ENCODE assay signal across 27 cellular contexts in genomic region chr7:132537451-132537850, GRCh38. TPM values are rescaled to one million over a fixed set of nuclear protein-coding genes. Genes with fewer than 3 reads are reported as not detected.
DNase-seq lines count a peak whose midpoint lies in the region; ATAC-seq, FAIRE-seq and TF ChIP-seq lines count a peak whose summit lies in the region.
"Had no signal": no experiment of that assay in that cellular context is flagged by ENCODE, and none has a peak within 500 bp of the region (broad histone marks: within the 10 kb centered on the region; RNA-seq: fewer than 3 reads in every experiment).

No MANE protein-coding gene starts in this region.

- H3K9me3 ChIP-seq in endothelial cell of umbilical vein (replicated peaks; ENCODE audit: control insufficient read depth, insufficient read depth, low read length) (no peaks in the 10 kb centered on the region), BE2C (no peaks in the 10 kb centered on the region)
- no peaks in the 10 kb centered on the region for H3K9me3 ChIP-seq in CD8-positive, alpha-beta T cell (ENCODE audit: low read length)
- H3K9me3 ChIP-seq: esophagus muscularis mucosa, HAP-1 had no signal

- no peaks in the 10 kb centered on the region for H3K9me3 Mint-ChIP-seq in nephron progenitor cell
- H3K9me3 Mint-ChIP-seq in CD8-positive, alpha-beta T cell = peaks cover 1% of the 10 kb centered on the region
- H3K9me3 Mint-ChIP-seq: effector memory CD8-positive, alpha-beta T cell; natural killer cell treated with Interleukin-12 subunit alpha and Interleukin-12 subunit beta and Interleukin-15 and Interleukin-18, amount 100 ng/mL, for 72 hours; stimulated activated naive B cell treated with anti-CD40 and anti-IgM and Interleukin-4, amounts not matched to agents 10 μg/mL and 1 μg/mL and 100 μg/mL, for 72 hours had no signal

- no peak for TF ChIP-seq POLR2A in endothelial cell of umbilical vein (IDR thresholded peaks at IDR 0.05; ENCODE audit: low read depth, low read length)

- no peak overlapping the region for H3K27ac ChIP-seq in endothelial cell of umbilical vein (ENCODE audit: insufficient read depth, low read depth, low read length)
- no peak overlapping the region for H3K27ac ChIP-seq in CD8-positive, alpha-beta T cell (ENCODE audit: low read depth, low read length)
- H3K27ac ChIP-seq: breast epithelium, esophagus muscularis mucosa, foreskin keratinocyte had no signal

- H3K36me3 ChIP-seq in endothelial cell of umbilical vein (ENCODE audit: control insufficient read depth in 2 of 2, extremely low read depth in 1 of 2, insufficient read depth in 2 of 2, low read length in 2 of 2) = no peaks in the 10 kb centered on the region
- peaks cover 3% of the 10 kb centered on the region for H3K36me3 ChIP-seq in BE2C
- no peaks in the 10 kb centered on the region for H3K36me3 ChIP-seq in CD8-positive, alpha-beta T cell (ENCODE audit: insufficient read depth, low read length)
- H3K36me3 ChIP-seq: breast epithelium, esophagus muscularis mucosa, HAP-1 had no signal

- DNase-seq in CD1c-positive myeloid dendritic cell (ENCODE audit: extremely low spot score) (peak; percentile 69), MV-4-11 (lab: John Stamatoyannopoulos, UW) (peak; percentile 89), endothelial cell of umbilical vein (ENCODE audit: low read depth, low spot score) (peak; percentile 11), nephron progenitor cell (no peak), BE2C (no peak)
- no peak for DNase-seq in CD8-positive, alpha-beta T cell
- DNase-seq: activated CD4-positive, alpha-beta T cell treated with anti-CD3 and anti-CD28 coated beads, Interleukin-2, amount 50 U/mL, for 1 hour; activated naive CD4-positive, alpha-beta T cell treated with anti-CD3 and anti-CD28 coated beads, Interleukin-2, amount 10 ng/mL, durations not matched to agents 7 days and 5 days; CD4-positive, CD25-positive, alpha-beta regulatory T cell; cortex of kidney; effector memory CD8-positive, alpha-beta T cell; foreskin keratinocyte; left colon; NCI-H2081 treated with DMSO at 0.1 percent for 48 hours; NCI-H446; NCI-H82; stimulated activated CD4-positive, alpha-beta T cell treated with anti-CD3 and anti-CD28 coated beads, Interleukin-12 subunit alpha, Interleukin-12 subunit beta, amount 100 ng/mL, for 4 hours; stimulated activated CD4-positive, alpha-beta T cell treated with anti-CD3 and anti-CD28 coated beads, Interleukin-4, amount 100 ng/mL, for 4 hours; stimulated activated naive B cell treated with anti-CD40 and anti-IgM and Interleukin-4, amounts not matched to agents 10 μg/mL and 1 μg/mL and 100 μg/mL, for 72 hours had no signal

- H3K27me3 ChIP-seq in endothelial cell of umbilical vein (ENCODE audit: control insufficient read depth in 2 of 2, insufficient read depth in 2 of 2, low read length in 2 of 2) = no peaks in the 10 kb centered on the region
- H3K27me3 ChIP-seq in BE2C = no peaks in the 10 kb centered on the region
- H3K27me3 ChIP-seq in CD8-positive, alpha-beta T cell (ENCODE audit: insufficient read depth, low read length) = no peaks in the 10 kb centered on the region
- H3K27me3 ChIP-seq: breast epithelium, esophagus muscularis mucosa had no signal

- no peaks in the 10 kb centered on the region for H3K36me3 Mint-ChIP-seq in nephron progenitor cell (ENCODE audit: low read depth)
- no peaks in the 10 kb centered on the region for H3K36me3 Mint-ChIP-seq in CD8-positive, alpha-beta T cell
- H3K36me3 Mint-ChIP-seq: CD4-positive, CD25-positive, alpha-beta regulatory T cell; natural killer cell treated with Interleukin-12 subunit alpha and Interleukin-12 subunit beta and Interleukin-15 and Interleukin-18, amount 100 ng/mL, for 72 hours; stimulated activated naive B cell treated with anti-CD40 and anti-IgM and Interleukin-4, amounts not matched to agents 10 μg/mL and 1 μg/mL and 100 μg/mL, for 72 hours; WTC11 had no signal

- BruUV-seq in endothelial cell of umbilical vein (replicated peaks; lab: Mats Ljungman, UMichigan) = no TSS peak

- H3K4me1 Mint-ChIP-seq in nephron progenitor cell = peaks cover 40% of the 10 kb centered on the region
- no peaks in the 10 kb centered on the region for H3K4me1 Mint-ChIP-seq in CD8-positive, alpha-beta T cell (ENCODE audit: low read depth)
- H3K4me1 Mint-ChIP-seq: CD4-positive, CD25-positive, alpha-beta regulatory T cell; stimulated activated naive B cell treated with anti-CD40 and anti-IgM and Interleukin-4, amounts not matched to agents 10 μg/mL and 1 μg/mL and 100 μg/mL, for 72 hours had no signal

- intact Hi-C loops in endothelial cell of umbilical vein (cut with micrococcal nuclease) = no loop called here
- intact Hi-C loops in CD8-positive, alpha-beta T cell (cut with DNase I, micrococcal nuclease) = loop anchor here in 1 of 2 experiments (2.0 kb wide), 1 partner anchor 15 kb away; no protein-coding TSS in a partner anchor

- peaks cover 39% of the 10 kb centered on the region for H3K27me3 Mint-ChIP-seq in nephron progenitor cell (ENCODE audit: low read depth, poor library complexity)
- H3K27me3 Mint-ChIP-seq in CD8-positive, alpha-beta T cell (ENCODE audit: low read depth) = no peaks in the 10 kb centered on the region
- H3K27me3 Mint-ChIP-seq: CD4-positive, CD25-positive, alpha-beta regulatory T cell; stimulated activated naive B cell treated with anti-CD40 and anti-IgM and Interleukin-4, amounts not matched to agents 10 μg/mL and 1 μg/mL and 100 μg/mL, for 72 hours had no signal

- POLR2A ChIA-PET in endothelial cell of umbilical vein (lab: Charles Lee) = no interaction called here
- POLR2A ChIA-PET in CD8-positive, alpha-beta T cell (lab: Charles Lee) = no interaction called here

- CTCF ChIA-PET in endothelial cell of umbilical vein (lab: Charles Lee) = interaction anchor here (2.4 kb wide), 1 partner anchor 219 kb away, joined by 12 read pairs; no protein-coding TSS in a partner anchor
- CTCF ChIA-PET in CD8-positive, alpha-beta T cell (lab: Charles Lee) = interaction anchor here (0.8 to 1.1 kb wide), 2 partner anchors 10 to 143 kb away, joined by 3 to 4 read pairs; no protein-coding TSS in a partner anchor

- no peaks in the 10 kb centered on the region for H3K9me1 ChIP-seq in endothelial cell of umbilical vein (replicated peaks; ENCODE audit: control insufficient read depth, extremely low read depth, insufficient read depth, low read length)

- peak overlapping the region; percentile 71 for H3K27ac Mint-ChIP-seq in nephron progenitor cell
- no peak overlapping the region for H3K27ac Mint-ChIP-seq in CD8-positive, alpha-beta T cell
- H3K27ac Mint-ChIP-seq: activated naive CD4-positive, alpha-beta T cell treated with anti-CD3 and anti-CD28 coated beads, Interleukin-2, amount 10 ng/mL, durations not matched to agents 7 days and 5 days; CD4-positive, CD25-positive, alpha-beta regulatory T cell; natural killer cell treated with Interleukin-12 subunit alpha and Interleukin-12 subunit beta and Interleukin-15 and Interleukin-18, amount 100 ng/mL, for 72 hours; stimulated activated naive B cell treated with anti-CD40 and anti-IgM and Interleukin-4, amounts not matched to agents 10 μg/mL and 1 μg/mL and 100 μg/mL, for 72 hours; WTC11 had no signal

- H4K20me1 ChIP-seq in endothelial cell of umbilical vein (replicated peaks; ENCODE audit: control insufficient read depth, extremely low read depth, insufficient read depth, low read length) = no peaks in the 10 kb centered on the region

- H2AFZ ChIP-seq in endothelial cell of umbilical vein (ENCODE audit: low read depth, low read length) = no peak overlapping the region

- peaks cover 11% of the 10 kb centered on the region for H3K4me1 ChIP-seq in endothelial cell of umbilical vein (ENCODE audit: control insufficient read depth, extremely low read depth, insufficient read depth, low read length)
- no peaks in the 10 kb centered on the region; the same call in 1 of the 2 replicates for H3K4me1 ChIP-seq in BE2C
- H3K4me1 ChIP-seq in CD8-positive, alpha-beta T cell (ENCODE audit: insufficient read depth, low read length) = no peaks in the 10 kb centered on the region
- H3K4me1 ChIP-seq: breast epithelium, esophagus muscularis mucosa, foreskin keratinocyte, HAP-1 had no signal

- H3K9ac ChIP-seq in endothelial cell of umbilical vein (replicated peaks; ENCODE audit: extremely low read depth, insufficient read depth, low read length) = no peak overlapping the region

- ATAC-seq in HG03342 (IDR thresholded peaks at IDR 0.05; ENCODE audit: unreplicated experiment) = no peak
- ATAC-seq in CD8-positive, alpha-beta T cell = no peak
- ATAC-seq: effector memory CD8-positive, alpha-beta T cell; foreskin keratinocyte; left colon; natural killer cell treated with Interleukin-12 subunit alpha and Interleukin-12 subunit beta and Interleukin-15 and Interleukin-18, amount 100 ng/mL, for 72 hours; stimulated activated naive B cell treated with anti-CD40 and anti-IgM and Interleukin-4, amounts not matched to agents 10 μg/mL and 1 μg/mL and 100 μg/mL, for 72 hours; WTC11 had no signal

- H3K4me3 ChIP-seq in endothelial cell of umbilical vein (replicated peaks in 1 of 3; ENCODE audit: insufficient read depth in 1 of 3, low read depth in 1 of 3, low read length in 3 of 3) (no peak overlapping the region), BE2C (ENCODE audit: low read depth, low read length) (no peak overlapping the region)
- H3K4me3 ChIP-seq in CD8-positive, alpha-beta T cell (ENCODE audit: low read depth, low read length) = no peak overlapping the region
- H3K4me3 ChIP-seq: breast epithelium, esophagus muscularis mucosa, HAP-1 had no signal

- TF ChIP-seq CTCF in endothelial cell of umbilical vein (IDR thresholded peaks at IDR 0.05; ENCODE audit: extremely low read depth in 1 of 2, insufficient read depth in 1 of 2, low read depth in 1 of 2, low read length in 2 of 2) (no peak), nephron progenitor cell (IDR thresholded peaks at IDR 0.05) (no peak), BE2C (IDR thresholded peaks at IDR 0.05; ENCODE audit: low read depth, low read length) (no peak)
- no peak for TF ChIP-seq CTCF in CD8-positive, alpha-beta T cell (IDR thresholded peaks at IDR 0.05)

- dilution Hi-C loops in endothelial cell of umbilical vein (cut with MboI; ENCODE audit: extremely low pct_ligation_motif_present, low sequenced_read_pairs) = no loop called here

- FAIRE-seq in endothelial cell of umbilical vein (lab: Jason Lieb, UNC) = peak; percentile 70
- FAIRE-seq: urothelium cell line had no signal

- H3K4me3 Mint-ChIP-seq in nephron progenitor cell = peak overlapping the region; percentile 47
- H3K4me3 Mint-ChIP-seq in CD8-positive, alpha-beta T cell = no peak overlapping the region
- H3K4me3 Mint-ChIP-seq: activated naive CD4-positive, alpha-beta T cell treated with anti-CD3 and anti-CD28 coated beads, Interleukin-2, amount 10 ng/mL, durations not matched to agents 7 days and 5 days; CD4-positive, CD25-positive, alpha-beta regulatory T cell; effector memory CD8-positive, alpha-beta T cell; natural killer cell treated with Interleukin-12 subunit alpha and Interleukin-12 subunit beta and Interleukin-15 and Interleukin-18, amount 100 ng/mL, for 72 hours; stimulated activated naive B cell treated with anti-CD40 and anti-IgM and Interleukin-4, amounts not matched to agents 10 μg/mL and 1 μg/mL and 100 μg/mL, for 72 hours; WTC11 had no signal

- H3K4me2 ChIP-seq in endothelial cell of umbilical vein (ENCODE audit: insufficient read depth, low read length) = no peak overlapping the region

- no peaks in the 10 kb centered on the region for H3K79me2 ChIP-seq in endothelial cell of umbilical vein (ENCODE audit: control insufficient read depth, insufficient read depth, low read length)

RNA-seq across cellular contexts. Expression of gene PLXNA4, which starts 38.8 kb away (rescaled TPM):
- total RNA-seq in endothelial cell of umbilical vein = 10.6 and 20.4 TPM in 2 replicates
- polyA plus RNA-seq in endothelial cell of umbilical vein = 12.1 and 12.4 TPM in 2 replicates
- polyA plus RNA-seq in endothelial cell of umbilical vein (2011; cell fraction: cytosol; rRNA removed) = 13.6 and 14.1 TPM in 2 replicates
- polyA plus RNA-seq in endothelial cell of umbilical vein (2011; cell fraction: nucleus; rRNA removed) = 34.2 and 38.8 TPM in 2 replicates
- 6.6 and 9.6 TPM in 2 replicates for polyA plus RNA-seq in endothelial cell of umbilical vein (2012)
- 62.3 and 69.2 TPM in 2 replicates for polyA minus RNA-seq in endothelial cell of umbilical vein
- polyA minus RNA-seq in endothelial cell of umbilical vein (2011; cell fraction: cytosol; rRNA and poly(A)+ RNA removed) = not detected
- 74.8 and 80.2 TPM in 2 replicates for polyA minus RNA-seq in endothelial cell of umbilical vein (2011; cell fraction: nucleus; rRNA and poly(A)+ RNA removed)
- 8.8 TPM for polyA plus RNA-seq in BE2C (2012; ENCODE audit: insufficient read depth, insufficient read length, low read depth)
- 1 to 10 TPM; 1.6 to 2.1 TPM for total RNA-seq in CD8-positive, alpha-beta T cell
- total RNA-seq: foreskin keratinocyte, MCF 10A had no signal
- polyA plus RNA-seq: CD4-positive, CD25-positive, alpha-beta regulatory T cell; foreskin keratinocyte had no signal

Comparison
In these comparisons a context has a peak if more than half of its experiments do, and no peak if none do; other contexts are left out.
1. DNase-seq: peak in CD1c-positive myeloid dendritic cell (single experiment), MV-4-11 (single experiment) and endothelial cell of umbilical vein (single experiment); none in nephron progenitor cell (single experiment), BE2C (single experiment) and CD8-positive, alpha-beta T cell (0 of 7).